9 cellular contexts compared by ENCODE assay signal in the genomic region with DNA sequence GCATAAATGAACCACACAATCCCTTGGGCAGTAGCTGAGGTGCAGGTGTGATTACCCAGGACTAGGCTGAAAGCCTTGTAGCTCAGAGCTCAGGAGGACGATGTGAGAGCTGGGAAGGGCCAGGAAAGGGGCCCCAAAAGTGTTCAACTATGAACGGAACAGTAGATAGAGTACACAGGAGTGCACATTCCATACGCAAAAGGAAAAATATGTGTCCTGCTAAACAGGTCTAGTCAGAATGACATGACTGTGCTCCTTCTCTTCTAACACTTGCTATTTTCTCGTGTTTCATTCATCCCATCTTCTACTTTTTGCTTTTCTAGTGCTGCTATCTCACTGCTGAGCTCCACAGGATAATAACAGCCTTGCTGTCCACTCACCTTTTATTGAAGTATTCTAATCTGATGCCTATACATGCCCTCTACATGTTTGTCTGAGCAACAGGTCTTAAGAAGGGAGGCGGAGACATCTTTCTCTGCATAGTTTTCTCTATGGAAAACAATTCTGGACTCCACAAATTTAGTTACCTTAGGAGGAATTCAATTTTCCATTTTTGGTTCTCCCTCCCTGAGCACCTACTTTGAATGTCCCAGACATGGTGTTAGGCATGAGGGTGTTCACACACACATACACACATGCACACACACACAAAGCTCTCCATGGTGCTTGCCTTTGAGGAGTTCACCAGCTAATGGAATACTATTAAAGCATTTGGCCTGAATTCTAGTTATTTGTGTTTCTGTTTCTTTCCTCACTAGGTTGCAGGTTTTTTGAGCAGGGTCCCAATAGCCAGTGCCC. TPM values are rescaled to one million over a fixed set of nuclear protein-coding genes. Genes with fewer than 3 reads are reported as not detected.
DNase-seq lines count a peak whose midpoint lies in the region; ATAC-seq and TF ChIP-seq lines count a peak whose summit lies in the region.
"Had no signal": no experiment of that assay in that cellular context is flagged by ENCODE, and none has a peak within 500 bp of the region (broad histone marks: within the 10 kb centered on the region; RNA-seq: fewer than 3 reads in every experiment).

No MANE protein-coding gene starts in this region.

- no peak overlapping the region for H3K4me3 Mint-ChIP-seq in activated CD4-positive, alpha-beta T cell treated with anti-CD3 and anti-CD28 coated beads for 36 hours
- peak overlapping the region; percentile 89 for H3K4me3 Mint-ChIP-seq in stimulated activated effector memory CD8-positive, alpha-beta T cell treated with anti-CD3 and anti-CD28 coated beads, Interleukin-12 subunit alpha, Interleukin-12 subunit beta, amount 100 ng/mL, for 72 hours

- H3K27ac Mint-ChIP-seq in activated CD4-positive, alpha-beta T cell treated with anti-CD3 and anti-CD28 coated beads for 36 hours, result peak overlapping the region; percentile 28
- H3K27ac Mint-ChIP-seq in stimulated activated effector memory CD8-positive, alpha-beta T cell treated with anti-CD3 and anti-CD28 coated beads, Interleukin-12 subunit alpha, Interleukin-12 subunit beta, amount 100 ng/mL, for 72 hours, result peak overlapping the region; percentile 52

- CTCF ChIA-PET in activated CD4-positive, alpha-beta T cell treated with anti-CD3 and anti-CD28 coated beads for 36 hours (lab: Charles Lee), result interaction anchor here (0.7 to 12.5 kb wide), 6 partner anchors 11 to 424 kb away, joined by 3 to 98 read pairs (median 5); partner anchors contain the start of gene CRNN

- no peaks in the 10 kb centered on the region for H3K27me3 Mint-ChIP-seq in activated CD4-positive, alpha-beta T cell treated with anti-CD3 and anti-CD28 coated beads for 36 hours

- peaks cover 22% of the 10 kb centered on the region for H3K36me3 Mint-ChIP-seq in activated CD4-positive, alpha-beta T cell treated with anti-CD3 and anti-CD28 coated beads for 36 hours (ENCODE audit: low read depth)
- H3K36me3 Mint-ChIP-seq in stimulated activated effector memory CD8-positive, alpha-beta T cell treated with anti-CD3 and anti-CD28 coated beads, Interleukin-12 subunit alpha, Interleukin-12 subunit beta, amount 100 ng/mL, for 72 hours, result peaks cover 73% of the 10 kb centered on the region

- TF ChIP-seq CTCF in WI38 (IDR thresholded peaks at IDR 0.05; ENCODE audit: low read depth, low read length), result no peak
- no peak for TF ChIP-seq CTCF in fibroblast of the aortic adventitia (IDR thresholded peaks at IDR 0.05; ENCODE audit: insufficient read depth, low read length)

- intact Hi-C loops in activated CD4-positive, alpha-beta T cell treated with anti-CD3 and anti-CD28 coated beads for 36 hours (cut with DNase I, micrococcal nuclease), result no loop called here

- POLR2A ChIA-PET in activated CD4-positive, alpha-beta T cell treated with anti-CD3 and anti-CD28 coated beads for 36 hours (lab: Charles Lee), result interaction anchor here (1.2 kb wide), 1 partner anchor 13 kb away, joined by 4 read pairs; no protein-coding TSS in a partner anchor

- H3K9me3 Mint-ChIP-seq in activated CD4-positive, alpha-beta T cell treated with anti-CD3 and anti-CD28 coated beads for 36 hours (ENCODE audit: low read depth), result no peaks in the 10 kb centered on the region
- no peaks in the 10 kb centered on the region for H3K9me3 Mint-ChIP-seq in stimulated activated effector memory CD8-positive, alpha-beta T cell treated with anti-CD3 and anti-CD28 coated beads, Interleukin-12 subunit alpha, Interleukin-12 subunit beta, amount 100 ng/mL, for 72 hours

- H3K4me3 ChIP-seq in WI38 (ENCODE audit: low read depth, low read length) (peak overlapping the region; percentile 98), fibroblast of the aortic adventitia (ENCODE audit: low read depth, low read length) (peak overlapping the region; percentile 79)
- H3K4me3 ChIP-seq: K562 had no signal

- no peak for DNase-seq in activated CD4-positive, alpha-beta T cell treated with anti-CD3 and anti-CD28 coated beads for 36 hours
- DNase-seq in activated CD4-positive, alpha-beta T cell treated with anti-CD3 and anti-CD28 coated beads, Interleukin-2, amount 50 U/mL, for 1 hour, result no peak
- no peak for DNase-seq in fibroblast of the aortic adventitia (ENCODE audit: low read depth)
- DNase-seq in stimulated activated effector memory CD8-positive, alpha-beta T cell treated with anti-CD3 and anti-CD28 coated beads, Interleukin-12 subunit alpha, Interleukin-12 subunit beta, amount 100 ng/mL, for 72 hours (ENCODE audit: low spot score in 2 of 2), result no peak
- no peak for DNase-seq in NCI-H2107 treated with DMSO at 0.1 percent for 48 hours (lab: John Stamatoyannopoulos, UW; ENCODE audit: unreplicated experiment)
- DNase-seq in DMS 273 treated with DMSO at 0.1 percent for 48 hours (lab: John Stamatoyannopoulos, UW), result no peak
- no peak for DNase-seq in amygdala (lab: John Stamatoyannopoulos, UW)

- H3K4me1 Mint-ChIP-seq in activated CD4-positive, alpha-beta T cell treated with anti-CD3 and anti-CD28 coated beads for 36 hours, result peaks cover 71% of the 10 kb centered on the region
- peaks cover 74% of the 10 kb centered on the region for H3K4me1 Mint-ChIP-seq in stimulated activated effector memory CD8-positive, alpha-beta T cell treated with anti-CD3 and anti-CD28 coated beads, Interleukin-12 subunit alpha, Interleukin-12 subunit beta, amount 100 ng/mL, for 72 hours

- ATAC-seq in activated CD4-positive, alpha-beta T cell treated with anti-CD3 and anti-CD28 coated beads for 36 hours, result no peak
- ATAC-seq in stimulated activated effector memory CD8-positive, alpha-beta T cell treated with anti-CD3 and anti-CD28 coated beads, Interleukin-12 subunit alpha, Interleukin-12 subunit beta, amount 100 ng/mL, for 72 hours, result no peak
- ATAC-seq: K562 had no signal

RNA-seq across cellular contexts. Expression of gene S100A10, which starts 3.4 kb away (rescaled TPM):
- 100 to 1,000 TPM; 230 to 246 TPM for total RNA-seq in activated CD4-positive, alpha-beta T cell treated with anti-CD3 and anti-CD28 coated beads for 36 hours
- 271 and 340 TPM in 2 replicates for total RNA-seq in fibroblast of the aortic adventitia (ENCODE audit: low replicate concordance)

RNA-seq across cellular contexts. Expression of gene S100A11, which starts 46.5 kb away (rescaled TPM):
- total RNA-seq in activated CD4-positive, alpha-beta T cell treated with anti-CD3 and anti-CD28 coated beads for 36 hours, result 100 to 1,000 TPM; 264 to 361 TPM
- 28.9 and 381 TPM in 2 replicates for total RNA-seq in fibroblast of the aortic adventitia (ENCODE audit: low replicate concordance)
